Comparison of ENCODE assay signal across 1 cellular context in genomic region chr12:120264511-120265202, GRCh38.
TF ChIP-seq lines count a peak whose summit lies in the region.

No MANE protein-coding gene starts in this region.

TF ChIP-seq in HEK293, 187 proteins besides CTCF, POLR2A, EP300 and RAD21 (continued from another document):
- TF ChIP-seq, protein P1, sequence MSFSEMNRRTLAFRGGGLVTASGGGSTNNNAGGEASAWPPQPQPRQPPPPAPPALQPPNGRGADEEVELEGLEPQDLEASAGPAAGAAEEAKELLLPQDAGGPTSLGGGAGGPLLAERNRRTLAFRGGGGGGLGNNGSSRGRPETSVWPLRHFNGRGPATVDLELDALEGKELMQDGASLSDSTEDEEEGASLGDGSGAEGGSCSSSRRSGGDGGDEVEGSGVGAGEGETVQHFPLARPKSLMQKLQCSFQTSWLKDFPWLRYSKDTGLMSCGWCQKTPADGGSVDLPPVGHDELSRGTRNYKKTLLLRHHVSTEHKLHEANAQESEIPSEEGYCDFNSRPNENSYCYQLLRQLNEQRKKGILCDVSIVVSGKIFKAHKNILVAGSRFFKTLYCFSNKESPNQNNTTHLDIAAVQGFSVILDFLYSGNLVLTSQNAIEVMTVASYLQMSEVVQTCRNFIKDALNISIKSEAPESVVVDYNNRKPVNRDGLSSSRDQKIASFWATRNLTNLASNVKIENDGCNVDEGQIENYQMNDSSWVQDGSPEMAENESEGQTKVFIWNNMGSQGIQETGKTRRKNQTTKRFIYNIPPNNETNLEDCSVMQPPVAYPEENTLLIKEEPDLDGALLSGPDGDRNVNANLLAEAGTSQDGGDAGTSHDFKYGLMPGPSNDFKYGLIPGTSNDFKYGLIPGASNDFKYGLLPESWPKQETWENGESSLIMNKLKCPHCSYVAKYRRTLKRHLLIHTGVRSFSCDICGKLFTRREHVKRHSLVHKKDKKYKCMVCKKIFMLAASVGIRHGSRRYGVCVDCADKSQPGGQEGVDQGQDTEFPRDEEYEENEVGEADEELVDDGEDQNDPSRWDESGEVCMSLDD (tag by site-specific recombination; IDR thresholded peaks at IDR 0.05) = peak; percentile 42
- TF ChIP-seq, protein P2, sequence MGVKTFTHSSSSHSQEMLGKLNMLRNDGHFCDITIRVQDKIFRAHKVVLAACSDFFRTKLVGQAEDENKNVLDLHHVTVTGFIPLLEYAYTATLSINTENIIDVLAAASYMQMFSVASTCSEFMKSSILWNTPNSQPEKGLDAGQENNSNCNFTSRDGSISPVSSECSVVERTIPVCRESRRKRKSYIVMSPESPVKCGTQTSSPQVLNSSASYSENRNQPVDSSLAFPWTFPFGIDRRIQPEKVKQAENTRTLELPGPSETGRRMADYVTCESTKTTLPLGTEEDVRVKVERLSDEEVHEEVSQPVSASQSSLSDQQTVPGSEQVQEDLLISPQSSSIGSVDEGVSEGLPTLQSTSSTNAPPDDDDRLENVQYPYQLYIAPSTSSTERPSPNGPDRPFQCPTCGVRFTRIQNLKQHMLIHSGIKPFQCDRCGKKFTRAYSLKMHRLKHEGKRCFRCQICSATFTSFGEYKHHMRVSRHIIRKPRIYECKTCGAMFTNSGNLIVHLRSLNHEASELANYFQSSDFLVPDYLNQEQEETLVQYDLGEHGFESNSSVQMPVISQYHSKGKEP (tag by site-specific recombination; IDR thresholded peaks at IDR 0.05) = no peak
- TF ChIP-seq KLF9 (tag by site-specific recombination; IDR thresholded peaks at IDR 0.05; ENCODE audit: low read depth) (peak; percentile 60), ZNF211 (tag by site-specific recombination; IDR thresholded peaks at IDR 0.05; ENCODE audit: low read depth) (no peak), ZNF600 (tag by site-specific recombination; IDR thresholded peaks at IDR 0.05) (no peak), ZNF664 (tag by site-specific recombination; IDR thresholded peaks at IDR 0.05) (no peak), PRDM10 (tag by site-specific recombination; IDR thresholded peaks at IDR 0.05) (no peak), ZNF777 (tag by site-specific recombination; IDR thresholded peaks at IDR 0.05; ENCODE audit: borderline replicate concordance) (no peak), ZNF501 (tag by site-specific recombination; IDR thresholded peaks at IDR 0.05) (no peak), ZSCAN16 (tag by site-specific recombination; IDR thresholded peaks at IDR 0.05) (no peak), SALL2 (tag by site-specific recombination; IDR thresholded peaks at IDR 0.05; ENCODE audit: borderline replicate concordance) (no peak), ZNF140 (tag by site-specific recombination; IDR thresholded peaks at IDR 0.05) (no peak), ZNF214 (tag by site-specific recombination; IDR thresholded peaks at IDR 0.05; ENCODE audit: borderline replicate concordance) (no peak), AEBP2 (tag by site-specific recombination; IDR thresholded peaks at IDR 0.05; ENCODE audit: borderline replicate concordance) (no peak), SP7 (tag by site-specific recombination; IDR thresholded peaks at IDR 0.05) (no peak), ZNF473 (tag by site-specific recombination; IDR thresholded peaks at IDR 0.05) (no peak), ZNF707 (tag by site-specific recombination; IDR thresholded peaks at IDR 0.05) (no peak), OSR2 (tag by site-specific recombination; IDR thresholded peaks at IDR 0.05) (no peak), ZNF311 (tag by site-specific recombination; IDR thresholded peaks at IDR 0.05; ENCODE audit: borderline replicate concordance) (no peak), ZNF560 (tag by site-specific recombination; IDR thresholded peaks at IDR 0.05; ENCODE audit: borderline replicate concordance) (no peak)
